8 cellular contexts compared by ENCODE assay signal in the genomic region with DNA sequence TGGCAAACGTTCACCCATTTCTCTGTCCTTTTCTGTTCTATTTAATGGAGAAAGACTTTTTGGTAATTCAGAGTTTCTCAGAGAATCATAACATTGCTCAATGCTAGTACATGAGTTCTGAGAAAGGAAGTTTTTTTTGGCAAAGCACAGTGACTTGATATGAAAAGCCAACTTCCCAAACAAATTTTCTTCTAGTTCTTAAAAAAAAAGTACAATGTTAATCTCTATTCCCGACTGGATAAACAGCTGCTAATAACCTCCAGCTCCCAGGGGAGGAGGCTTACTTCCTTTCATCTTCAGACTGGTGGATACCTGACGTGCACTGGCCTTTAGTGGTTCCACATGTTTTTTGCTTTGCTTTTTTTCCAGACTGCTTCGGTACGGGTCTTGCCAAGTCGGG.
DNase-seq lines count a peak whose midpoint lies in the region; ATAC-seq and TF ChIP-seq lines count a peak whose summit lies in the region.

No MANE protein-coding gene starts in this region.

- no peak overlapping the region for H4K8ac ChIP-seq in trophoblast cell (ENCODE audit: low read depth, low read length)

- no peak overlapping the region for H3K9ac ChIP-seq in trophoblast cell (ENCODE audit: low read length)

- no peaks in the 10 kb centered on the region for H3K9me3 ChIP-seq in ascending aorta
- H3K9me3 ChIP-seq in heart right ventricle = no peaks in the 10 kb centered on the region
- no peaks in the 10 kb centered on the region for H3K9me3 ChIP-seq in sigmoid colon
- no peaks in the 10 kb centered on the region for H3K9me3 ChIP-seq in trophoblast cell (ENCODE audit: insufficient read depth, low read depth, low read length)

- H2BK5ac ChIP-seq in trophoblast cell (ENCODE audit: low read depth, low read length, poor library complexity) = no peak overlapping the region

- no peak overlapping the region for H2BK12ac ChIP-seq in trophoblast cell (ENCODE audit: low read length)

- intact Hi-C loops in ascending aorta (cut with DNase I) = loop anchor here (2.0 to 5.0 kb wide), 4 partner anchors 77 to 343 kb away; partner anchors contain the start of gene TCF4
- intact Hi-C loops in heart right ventricle (cut with DNase I) = loop anchor here in 7 of 10 donors (2.0 to 10.0 kb wide), 12 partner anchors 73 to 1331 kb away; partner anchors contain the start of gene TCF4 (in 1 of the 7)
- intact Hi-C loops in sigmoid colon (cut with DNase I) = no loop called here

- H3K27me3 ChIP-seq in ascending aorta (no peaks in the 10 kb centered on the region), heart right ventricle (no peaks in the 10 kb centered on the region), sigmoid colon (no peaks in the 10 kb centered on the region), trophoblast cell (ENCODE audit: insufficient read depth, low read length) (no peaks in the 10 kb centered on the region)

- H3K14ac ChIP-seq in trophoblast cell (ENCODE audit: low read length) = no peak overlapping the region

- H2AK5ac ChIP-seq in trophoblast cell (ENCODE audit: low read length) = no peak overlapping the region

- no peak overlapping the region for H4K91ac ChIP-seq in trophoblast cell (ENCODE audit: low read depth, low read length)

- peak; percentile 75 to 91 (median 84) for ATAC-seq in heart right ventricle
- ATAC-seq in GM21717 (IDR thresholded peaks at IDR 0.05; ENCODE audit: unreplicated experiment) = no peak

- TF ChIP-seq CTCF in AG09309 (IDR thresholded peaks at IDR 0.05; ENCODE audit: control insufficient read depth, insufficient read depth, low read depth, low read length, missing control alignments) (no peak), ascending aorta (IDR thresholded peaks at IDR 0.05) (no peak), heart right ventricle (IDR thresholded peaks at IDR 0.05) (no peak), sigmoid colon (IDR thresholded peaks at IDR 0.05) (no peak)

- H3K4me3 ChIP-seq in AG09309 (ENCODE audit: control insufficient read depth, low read depth, low read length) = no peak overlapping the region
- peak overlapping the region; percentile 42 to 45 for H3K4me3 ChIP-seq in ascending aorta
- H3K4me3 ChIP-seq in heart right ventricle = peak overlapping the region in 1 of 10 donors; percentile 9
- no peak overlapping the region for H3K4me3 ChIP-seq in sigmoid colon
- H3K4me3 ChIP-seq in trophoblast cell (ENCODE audit: low read depth, low read length) = no peak overlapping the region

- no peak overlapping the region for H2BK120ac ChIP-seq in trophoblast cell (ENCODE audit: insufficient read depth, low read length, poor library complexity)

- no peak overlapping the region for H2AFZ ChIP-seq in trophoblast cell (ENCODE audit: insufficient read depth, low read length, poor library complexity)

- 36 to 48% methylated on average over 6 of the region's 6 CpGs for WGBS in heart right ventricle, 2 donors
- WGBS in sigmoid colon, 2 donors = 65 to 72% methylated on average over 6 of the region's 6 CpGs
- no CpG with 5 or more reads among the region's 6 CpGs for whole genome bisulfite sequencing in trophoblast cell (ENCODE audit: extremely low coverage, insufficient coverage, insufficient read length)

- no peak for TF ChIP-seq POLR2A in sigmoid colon (IDR thresholded peaks at IDR 0.05)

- H3K18ac ChIP-seq in trophoblast cell (ENCODE audit: low read length) = no peak overlapping the region

- no peaks in the 10 kb centered on the region for H3K79me2 ChIP-seq in trophoblast cell (ENCODE audit: control insufficient read depth, insufficient read depth, low read length, poor library complexity)

- no peak overlapping the region for H3K23ac ChIP-seq in trophoblast cell (ENCODE audit: low read length)

- no peaks in the 10 kb centered on the region for H3K79me1 ChIP-seq in trophoblast cell (ENCODE audit: low read length)

- H3K36me3 ChIP-seq in ascending aorta (no peaks in the 10 kb centered on the region), heart right ventricle (peaks cover 0 to 49% (median 0%) of the 10 kb centered on the region in 9 donors), sigmoid colon (peaks cover 0 to 5% (median 0%) of the 10 kb centered on the region in 4 donors), trophoblast cell (ENCODE audit: control insufficient read depth in 1 of 2, insufficient read depth in 2 of 2, low read length in 2 of 2) (peaks cover 8 to 21% of the 10 kb centered on the region in 2 experiments)

- DNase-seq in AG09309 (ENCODE audit: low read depth) (peak; percentile 68), ascending aorta (ENCODE audit: low spot score in 2 of 2) (peak in 1 of 2 donors; percentile 74), heart right ventricle (peak in 1 of 2 donors; percentile 89), sigmoid colon (no peak), DMS 273 (lab: John Stamatoyannopoulos, UW; ENCODE audit: unreplicated experiment) (no peak), trophoblast cell (no peak), DMS153 (lab: John Stamatoyannopoulos, UW) (no peak)

- H3K4me1 ChIP-seq in ascending aorta = peaks cover 0 to 33% of the 10 kb centered on the region in 2 donors
- peaks cover 21 to 100% (median 80%) of the 10 kb centered on the region in 9 donors for H3K4me1 ChIP-seq in heart right ventricle
- H3K4me1 ChIP-seq in sigmoid colon = peaks cover 0 to 37% (median 34%) of the 10 kb centered on the region in 4 donors
- H3K4me1 ChIP-seq in trophoblast cell (ENCODE audit: control insufficient read depth in 1 of 2, insufficient read depth in 2 of 2, low read length in 2 of 2) = peaks cover 0 to 2% of the 10 kb centered on the region in 2 experiments

- no peak overlapping the region for H4K12ac ChIP-seq in trophoblast cell (ENCODE audit: low read depth, low read length)

- H3K27ac ChIP-seq in ascending aorta (peak overlapping the region; percentile 80 to 87), heart right ventricle (peak overlapping the region; percentile 55 to 89 (median 76)), sigmoid colon (peak overlapping the region; percentile 53 to 74 (median 60)), trophoblast cell (ENCODE audit: low read depth, low read length) (no peak overlapping the region)

- no peak overlapping the region for H3K4ac ChIP-seq in trophoblast cell (ENCODE audit: low read depth, low read length)

- H3K4me2 ChIP-seq in trophoblast cell (ENCODE audit: low read length) = no peak overlapping the region

- no peak for TF ChIP-seq EP300 in sigmoid colon (IDR thresholded peaks at IDR 0.05)

Comparison
In these comparisons a context has a peak if more than half of its experiments do, and no peak if none do; other contexts are left out.
1. H3K4me3 ChIP-seq: peak in ascending aorta (2 of 2); none in AG09309 (single experiment), sigmoid colon (0 of 4) and trophoblast cell (single experiment).